ENCODE assay signal across 11 cellular contexts in the genomic region with DNA sequence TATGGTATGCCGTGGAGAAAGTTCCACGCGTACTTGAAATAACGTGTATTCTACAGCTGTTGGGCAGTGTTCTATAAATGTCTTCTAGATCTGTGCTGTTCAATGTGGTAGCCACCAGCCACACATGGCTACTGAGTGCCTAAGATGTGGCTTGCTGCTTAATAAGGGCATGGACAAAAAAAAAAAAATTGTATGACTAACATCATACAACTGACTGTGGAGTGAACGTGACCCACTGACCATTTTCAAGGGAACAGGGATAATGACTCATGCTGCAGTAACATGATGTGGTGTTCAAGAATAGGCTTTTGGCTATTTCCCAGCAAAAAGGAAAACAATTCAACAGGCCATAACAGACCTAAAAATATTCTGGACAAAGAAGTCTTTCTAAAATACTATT. TPM values are rescaled to one million over a fixed set of nuclear protein-coding genes. Genes with fewer than 3 reads are reported as not detected.
DNase-seq lines count a peak whose midpoint lies in the region; TF ChIP-seq lines count a peak whose summit lies in the region.
"Had no signal": no experiment of that assay in that cellular context is flagged by ENCODE, and none has a peak within 500 bp of the region (broad histone marks: within the 10 kb centered on the region; RNA-seq: fewer than 3 reads in every experiment).

No MANE protein-coding gene starts in this region.

- TF ChIP-seq CTCF in fibroblast of mammary gland (conservative IDR thresholded peaks at IDR 0.05; ENCODE audit: control insufficient read depth, insufficient read depth, low read depth, low read length), result no peak

- peak; percentile 86 for DNase-seq in GM04503 (ENCODE audit: low read depth)
- peak; percentile 62 for DNase-seq in SK-MEL-5 (ENCODE audit: low read depth, low spot score)
- DNase-seq in fibroblast of mammary gland (ENCODE audit: low read depth), result peak; percentile 98
- peak; percentile 5 for DNase-seq in putamen (ENCODE audit: low spot score)
- DNase-seq in HuH-7.5 (ENCODE audit: low spot score), result no peak
- no peak for DNase-seq in SIG-M5 treated with dmso at 0.1 percent for 504 hours (lab: John Stamatoyannopoulos, UW; ENCODE audit: unreplicated experiment)
- DNase-seq in NOMO-1 treated with dmso at 0.1 percent for 144 hours (lab: John Stamatoyannopoulos, UW; ENCODE audit: unreplicated experiment), result no peak
- DNase-seq in NCI-H2227 (lab: John Stamatoyannopoulos, UW; ENCODE audit: unreplicated experiment), result no peak
- DNase-seq: activated naive CD8-positive, alpha-beta T cell treated with anti-CD3 and anti-CD28 coated beads, Interleukin-2, amount 10 ng/mL, durations not matched to agents 7 days and 5 days; lower lobe of right lung had no signal

- no peak overlapping the region for H3K4me3 ChIP-seq in fibroblast of mammary gland (ENCODE audit: control insufficient read depth, low read depth, low read length)
- H3K4me3 ChIP-seq: lower lobe of right lung had no signal

- in situ Hi-C loops in SK-MEL-5 (cut with HindIII; ENCODE audit: low pct_unique_long_range_greater_than_20kb, low sequenced_read_pairs), result no loop called here

RNA-seq across cellular contexts. Expression of gene ATG14, which starts 13.0 kb away (rescaled TPM):
- total RNA-seq in SK-MEL-5 (2014; rRNA removed; shearing (Covaris generic)), result 22.2 and 23.0 TPM in 2 replicates
- 7.3 and 10.2 TPM in 2 replicates for polyA plus RNA-seq in SK-MEL-5 (2015; cell fraction: cytosol; rRNA removed)
- polyA plus RNA-seq in SK-MEL-5 (2015; cell fraction: nucleus; rRNA removed), result 37.5 and 40.2 TPM in 2 replicates

RNA-seq across cellular contexts. Expression of gene TBPL2, which starts 41.7 kb away (rescaled TPM):
- total RNA-seq in SK-MEL-5 (2014; rRNA removed; shearing (Covaris generic)), result not detected in 2 replicates
- not detected in 2 replicates for polyA plus RNA-seq in SK-MEL-5 (2015; cell fraction: cytosol; rRNA removed)
- polyA plus RNA-seq in SK-MEL-5 (2015; cell fraction: nucleus; rRNA removed), result not detected in 2 replicates
- total RNA-seq: activated naive CD8-positive, alpha-beta T cell treated with anti-CD3 and anti-CD28 coated beads, Interleukin-2, amount 10 ng/mL, durations not matched to agents 7 days and 5 days; H1; lower lobe of right lung had no signal

Comparison
In these comparisons a context has a peak if more than half of its experiments do, and no peak if none do; other contexts are left out.
1. DNase-seq: peak in GM04503 (single experiment), SK-MEL-5 (single experiment), fibroblast of mammary gland (single experiment) and putamen (single experiment); none in HuH-7.5 (single experiment), SIG-M5 treated with dmso at 0.1 percent for 504 hours (single experiment), NOMO-1 treated with dmso at 0.1 percent for 144 hours (single experiment) and NCI-H2227 (single experiment).